Comparison of ENCODE assay signal across 1 cellular context in the genomic region with DNA sequence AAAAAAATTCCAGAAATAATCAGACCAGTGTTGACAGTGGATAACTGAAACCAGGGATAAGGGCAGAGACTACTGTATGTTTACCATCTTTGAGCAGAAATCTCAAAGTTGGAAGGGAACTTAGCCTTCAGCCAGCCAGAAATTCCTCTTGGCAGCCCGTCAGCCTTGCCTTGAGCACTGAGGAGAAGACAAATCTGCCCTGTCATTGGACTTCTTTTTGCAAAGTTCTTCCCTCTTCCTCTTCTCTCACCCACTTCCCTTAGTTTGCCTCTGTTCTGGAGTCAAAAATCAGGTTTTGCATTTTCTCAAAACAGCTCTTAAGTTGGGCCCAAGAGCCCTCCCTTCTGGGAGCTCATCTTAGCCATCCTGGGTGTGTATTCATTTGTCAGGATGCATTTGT.
TF ChIP-seq lines count a peak whose summit lies in the region.

No MANE protein-coding gene starts in this region.

TF ChIP-seq in HepG2, 621 proteins besides CTCF, POLR2A, EP300 and RAD21:
- TF ChIP-seq POLR2G (IDR thresholded peaks at IDR 0.05; ENCODE audit: low read depth, low read length) (peak; percentile 16; the same call in 1 of the 2 replicates), AGO2 (optimal IDR thresholded peaks at IDR 0.05; ENCODE audit: low read depth, low read length) (peak; percentile 31), ZNF792 (CRISPR knock-in tag; IDR thresholded peaks at IDR 0.05) (no peak), HNF4G (IDR thresholded peaks at IDR 0.05; ENCODE audit: borderline replicate concordance, low read depth, low read length) (no peak), HNF4G (CRISPR knock-in tag; IDR thresholded peaks at IDR 0.05; ENCODE audit: borderline replicate concordance, low read depth) (no peak), RBFOX2 (IDR thresholded peaks at IDR 0.05; ENCODE audit: low read depth, low read length) (0 out of 2 replicates have a peak, but pooled peaks have one; percentile 39), ZBTB1 (CRISPR knock-in tag; IDR thresholded peaks at IDR 0.05; ENCODE audit: borderline replicate concordance) (no peak)
- TF ChIP-seq, protein P1, sequence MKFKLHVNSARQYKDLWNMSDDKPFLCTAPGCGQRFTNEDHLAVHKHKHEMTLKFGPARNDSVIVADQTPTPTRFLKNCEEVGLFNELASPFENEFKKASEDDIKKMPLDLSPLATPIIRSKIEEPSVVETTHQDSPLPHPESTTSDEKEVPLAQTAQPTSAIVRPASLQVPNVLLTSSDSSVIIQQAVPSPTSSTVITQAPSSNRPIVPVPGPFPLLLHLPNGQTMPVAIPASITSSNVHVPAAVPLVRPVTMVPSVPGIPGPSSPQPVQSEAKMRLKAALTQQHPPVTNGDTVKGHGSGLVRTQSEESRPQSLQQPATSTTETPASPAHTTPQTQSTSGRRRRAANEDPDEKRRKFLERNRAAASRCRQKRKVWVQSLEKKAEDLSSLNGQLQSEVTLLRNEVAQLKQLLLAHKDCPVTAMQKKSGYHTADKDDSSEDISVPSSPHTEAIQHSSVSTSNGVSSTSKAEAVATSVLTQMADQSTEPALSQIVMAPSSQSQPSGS (CRISPR knock-in tag; IDR thresholded peaks at IDR 0.05), result no peak
